1 cellular context compared by ENCODE assay signal in genomic region chr11:66625041-66625751, GRCh38.
TF ChIP-seq lines count a peak whose summit lies in the region.

No MANE protein-coding gene starts in this region.

TF ChIP-seq in K562, 482 proteins besides CTCF, POLR2A, EP300 and RAD21:
- no peak for TF ChIP-seq MIER1 (IDR thresholded peaks at IDR 0.05; ENCODE audit: low read depth)
- TF ChIP-seq SUPT5H (IDR thresholded peaks at IDR 0.05), result 0 out of 2 replicates have a peak, but pooled peaks have one; percentile 17
- TF ChIP-seq MYNN (IDR thresholded peaks at IDR 0.05), result 0 out of 2 replicates have a peak, but pooled peaks have one; percentile 28
- no peak for TF ChIP-seq MYNN (CRISPR knock-in tag; IDR thresholded peaks at IDR 0.05)
- no peak for TF ChIP-seq KLF10 (CRISPR knock-in tag; IDR thresholded peaks at IDR 0.05)
- TF ChIP-seq RBM22 (IDR thresholded peaks at IDR 0.05; ENCODE audit: low read depth, low read length, poor library complexity, severe bottlenecking), result peak; percentile 60
- TF ChIP-seq POLR2AphosphoS2 (IDR thresholded peaks at IDR 0.05; ENCODE audit: low read length), result 0 out of 2 replicates have a peak, but pooled peaks have one; percentile 25
- peak; percentile 69 for TF ChIP-seq RBFOX2 (IDR thresholded peaks at IDR 0.05; ENCODE audit: low read depth, low read length)
- TF ChIP-seq POLR2G (IDR thresholded peaks at IDR 0.05; ENCODE audit: low read depth, low read length), result peak; percentile 64; the same call in 1 of the 2 replicates
- no peak for TF ChIP-seq CTBP1 (IDR thresholded peaks at IDR 0.05; ENCODE audit: borderline replicate concordance)
